Comparison of ENCODE assay signal across 15 cellular contexts in genomic region chr2:33909945-33910344, GRCh38.
"Had no signal": no experiment of that assay in that cellular context is flagged by ENCODE, and none has a peak within 500 bp of the region (broad histone marks: within the 10 kb centered on the region; RNA-seq: fewer than 3 reads in every experiment).

No MANE protein-coding gene starts in this region.

- DNase-seq: activated CD4-positive, alpha-beta T cell treated with anti-CD3 and anti-CD28 coated beads for 1 hour; activated gamma-delta T cell treated with Interleukin-2 at 50 U/mL for 16 hours; activated T-cell treated with anti-CD3 and anti-CD28 coated beads, Interleukin-2, amount 50 U/mL, for 1 hour; aorta; dermis blood vessel endothelial cell; effector CD8-positive, alpha-beta T cell; gastrocnemius medialis; heart left ventricle; lower lobe of right lung; naive thymus-derived CD4-positive, alpha-beta T cell; stimulated activated CD4-positive, alpha-beta T cell treated with anti-CD3 and anti-CD28 coated beads, Interleukin-12 subunit alpha, Interleukin-12 subunit beta, amount 100 ng/mL, for 4 hours; stimulated activated CD4-positive, alpha-beta T cell treated with anti-CD3 and anti-CD28 coated beads, Interleukin-4, amount 100 ng/mL, for 4 hours; stimulated activated naive CD8-positive, alpha-beta T cell treated with anti-CD3 and anti-CD28 coated beads, Interleukin-15, Interleukin-2, amounts not matched to agents 100 U/mL and 50 U/mL, for 24 hours; T-helper 1 cell; WERI-Rb-1 had no signal

- ATAC-seq: gastrocnemius medialis; lower lobe of right lung; naive thymus-derived CD4-positive, alpha-beta T cell; stimulated activated naive CD8-positive, alpha-beta T cell treated with anti-CD3 and anti-CD28 coated beads, Interleukin-15, Interleukin-2, amounts not matched to agents 100 U/mL and 50 U/mL, for 24 hours had no signal
